Comparison of ENCODE assay signal across 9 cellular contexts in the genomic region with DNA sequence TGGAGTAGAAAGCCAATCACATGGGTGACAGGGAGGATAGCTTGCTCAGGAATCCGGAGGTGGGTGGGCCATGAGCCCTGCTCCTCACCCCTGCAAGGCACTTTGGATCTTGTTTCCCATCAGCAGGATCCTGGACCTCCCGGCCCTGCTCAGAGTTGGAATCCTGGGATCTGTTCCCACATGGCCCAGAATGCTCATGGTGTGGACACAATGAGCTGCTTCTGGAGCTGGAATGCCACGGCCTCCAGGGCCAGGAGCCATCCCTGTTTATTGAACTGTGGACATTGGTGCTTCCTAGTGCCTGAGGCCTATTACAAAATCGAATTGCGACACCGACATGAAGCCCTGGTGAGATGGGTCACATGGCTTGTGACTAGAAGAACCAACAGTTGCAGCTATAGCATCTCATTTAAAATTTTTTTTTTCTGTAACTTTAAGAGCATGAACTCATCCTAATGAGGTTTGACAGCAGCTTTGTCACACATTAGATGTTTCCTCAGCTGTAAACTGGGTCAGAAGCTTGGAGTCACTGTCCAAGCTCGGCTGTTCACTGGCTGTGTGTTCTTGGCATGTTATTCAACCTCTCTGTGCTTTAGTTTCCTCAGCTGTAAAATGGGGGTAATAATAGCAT. TPM values are rescaled to one million over a fixed set of nuclear protein-coding genes. Genes with fewer than 3 reads are reported as not detected.
DNase-seq lines count a peak whose midpoint lies in the region; ATAC-seq and TF ChIP-seq lines count a peak whose summit lies in the region.
"Had no signal": no experiment of that assay in that cellular context is flagged by ENCODE, and none has a peak within 500 bp of the region (broad histone marks: within the 10 kb centered on the region; RNA-seq: fewer than 3 reads in every experiment).

No MANE protein-coding gene starts in this region.

- H3K4me3 ChIP-seq in HEK293 (ENCODE audit: low read depth, low read length) (no peak overlapping the region), suprapubic skin (no peak overlapping the region)

- H3K27ac Mint-ChIP-seq in WTC11 = peak overlapping the region; percentile 96

- DNase-seq in WTC11 (ENCODE audit: low spot score) (no peak), hepatic stellate cell (ENCODE audit: low spot score) (peak; percentile 36), suprapubic skin (ENCODE audit: low spot score in 2 of 2) (peak; percentile 90 to 91)
- no peak for DNase-seq in stimulated activated CD4-positive, alpha-beta T cell treated with anti-CD3 and anti-CD28 coated beads, Interleukin-2, amount 100 ng/mL, for 24 hours
- DNase-seq in activated T-cell treated with anti-CD3 and anti-CD28 coated beads, Interleukin-2, amount 50 U/mL, for 1 hour = no peak

- ATAC-seq in WTC11 = no peak
- no peak for ATAC-seq in GM18868 (IDR thresholded peaks at IDR 0.05; ENCODE audit: unreplicated experiment)
- no peak for ATAC-seq in GM18511 (IDR thresholded peaks at IDR 0.05; ENCODE audit: unreplicated experiment)

- H3K36me3 ChIP-seq in HEK293 (ENCODE audit: control insufficient read depth in 2 of 2, insufficient read depth in 1 of 2, low read length in 2 of 2) (no peaks in the 10 kb centered on the region), suprapubic skin (peaks cover 3% of the 10 kb centered on the region)

- WGBS in suprapubic skin = 51% methylated on average over 7 of the region's 7 CpGs

- TF ChIP-seq EP300 in suprapubic skin (IDR thresholded peaks at IDR 0.05) = no peak

- POLR2A ChIA-PET in HEK293 (lab: Yijun Ruan, JAX) (no interaction called here), WTC11 (lab: Charles Lee) (no interaction called here)

- H3K9me3 ChIP-seq in HEK293 (ENCODE audit: control insufficient read depth, insufficient read depth, low read depth, low read length) (no peaks in the 10 kb centered on the region), suprapubic skin (no peaks in the 10 kb centered on the region)

- H3K36me3 Mint-ChIP-seq in WTC11 = no peaks in the 10 kb centered on the region

- TF ChIP-seq CTCF in HEK293 (tag by site-specific recombination; IDR thresholded peaks at IDR 0.05) (no peak), WTC11 (IDR thresholded peaks at IDR 0.05) (no peak), suprapubic skin (IDR thresholded peaks at IDR 0.05) (no peak)

- H3K4me3 Mint-ChIP-seq in WTC11 = no peak overlapping the region

- H3K4me1 Mint-ChIP-seq in WTC11 = peaks cover 63% of the 10 kb centered on the region

- no peaks in the 10 kb centered on the region for H3K9me3 Mint-ChIP-seq in WTC11

- H3K4me1 ChIP-seq in HEK293 (ENCODE audit: control insufficient read depth, insufficient read depth, low read length) (peaks cover 8% of the 10 kb centered on the region; the same call in 1 of the 2 replicates), suprapubic skin (peaks cover 16% of the 10 kb centered on the region)

- TF ChIP-seq POLR2A in suprapubic skin (IDR thresholded peaks at IDR 0.05) = no peak

- CTCF ChIA-PET in HEK293 (lab: Yijun Ruan, JAX) (interaction anchor here (0.5 to 8.1 kb wide), 12 partner anchors 10 to 145 kb away, joined by 3 to 164 read pairs (median 4); a partner anchor contains a TSS), WTC11 (lab: Charles Lee) (interaction anchor here (0.6 to 7.7 kb wide), 21 partner anchors 11 to 144 kb away, joined by 3 to 97 read pairs (median 6); a partner anchor contains a TSS)

- H3K27me3 ChIP-seq in suprapubic skin = no peaks in the 10 kb centered on the region

- H3K27ac ChIP-seq in HEK293 (ENCODE audit: extremely low read depth, low read depth, low read length) (no peak overlapping the region), suprapubic skin (peak overlapping the region; percentile 34)

- H3K27me3 Mint-ChIP-seq in WTC11 (ENCODE audit: low read depth) = no peaks in the 10 kb centered on the region

TF ChIP-seq in HEK293, 187 proteins besides CTCF, POLR2A, EP300 and RAD21 (continues in another document):
- TF ChIP-seq ZNF785 (tag by site-specific recombination; IDR thresholded peaks at IDR 0.05) = no peak
- TF ChIP-seq, protein P1, sequence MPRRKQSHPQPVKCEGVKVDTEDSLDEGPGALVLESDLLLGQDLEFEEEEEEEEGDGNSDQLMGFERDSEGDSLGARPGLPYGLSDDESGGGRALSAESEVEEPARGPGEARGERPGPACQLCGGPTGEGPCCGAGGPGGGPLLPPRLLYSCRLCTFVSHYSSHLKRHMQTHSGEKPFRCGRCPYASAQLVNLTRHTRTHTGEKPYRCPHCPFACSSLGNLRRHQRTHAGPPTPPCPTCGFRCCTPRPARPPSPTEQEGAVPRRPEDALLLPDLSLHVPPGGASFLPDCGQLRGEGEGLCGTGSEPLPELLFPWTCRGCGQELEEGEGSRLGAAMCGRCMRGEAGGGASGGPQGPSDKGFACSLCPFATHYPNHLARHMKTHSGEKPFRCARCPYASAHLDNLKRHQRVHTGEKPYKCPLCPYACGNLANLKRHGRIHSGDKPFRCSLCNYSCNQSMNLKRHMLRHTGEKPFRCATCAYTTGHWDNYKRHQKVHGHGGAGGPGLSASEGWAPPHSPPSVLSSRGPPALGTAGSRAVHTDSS (tag by site-specific recombination; IDR thresholded peaks at IDR 0.05) = no peak
- TF ChIP-seq, protein P2, sequence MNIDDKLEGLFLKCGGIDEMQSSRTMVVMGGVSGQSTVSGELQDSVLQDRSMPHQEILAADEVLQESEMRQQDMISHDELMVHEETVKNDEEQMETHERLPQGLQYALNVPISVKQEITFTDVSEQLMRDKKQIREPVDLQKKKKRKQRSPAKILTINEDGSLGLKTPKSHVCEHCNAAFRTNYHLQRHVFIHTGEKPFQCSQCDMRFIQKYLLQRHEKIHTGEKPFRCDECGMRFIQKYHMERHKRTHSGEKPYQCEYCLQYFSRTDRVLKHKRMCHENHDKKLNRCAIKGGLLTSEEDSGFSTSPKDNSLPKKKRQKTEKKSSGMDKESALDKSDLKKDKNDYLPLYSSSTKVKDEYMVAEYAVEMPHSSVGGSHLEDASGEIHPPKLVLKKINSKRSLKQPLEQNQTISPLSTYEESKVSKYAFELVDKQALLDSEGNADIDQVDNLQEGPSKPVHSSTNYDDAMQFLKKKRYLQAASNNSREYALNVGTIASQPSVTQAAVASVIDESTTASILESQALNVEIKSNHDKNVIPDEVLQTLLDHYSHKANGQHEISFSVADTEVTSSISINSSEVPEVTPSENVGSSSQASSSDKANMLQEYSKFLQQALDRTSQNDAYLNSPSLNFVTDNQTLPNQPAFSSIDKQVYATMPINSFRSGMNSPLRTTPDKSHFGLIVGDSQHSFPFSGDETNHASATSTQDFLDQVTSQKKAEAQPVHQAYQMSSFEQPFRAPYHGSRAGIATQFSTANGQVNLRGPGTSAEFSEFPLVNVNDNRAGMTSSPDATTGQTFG (tag by site-specific recombination; IDR thresholded peaks at IDR 0.05; ENCODE audit: borderline replicate concordance) = no peak
- TF ChIP-seq ZNF221 (tag by site-specific recombination; IDR thresholded peaks at IDR 0.05; ENCODE audit: borderline replicate concordance) = no peak
- TF ChIP-seq ZNF366 (tag by site-specific recombination; conservative IDR thresholded peaks at IDR 0.05) = no peak

TF ChIP-seq in WTC11, 78 proteins besides CTCF, POLR2A, EP300 and RAD21:
- peak; percentile 54; the same call in 1 of the 2 replicates for TF ChIP-seq GTF2I (CRISPR knock-in tag; conservative IDR thresholded peaks at IDR 0.05)
- peak; percentile 52; the same call in 1 of the 2 replicates for TF ChIP-seq GABPB1 (CRISPR knock-in tag; IDR thresholded peaks at IDR 0.05)
- TF ChIP-seq, protein P3, sequence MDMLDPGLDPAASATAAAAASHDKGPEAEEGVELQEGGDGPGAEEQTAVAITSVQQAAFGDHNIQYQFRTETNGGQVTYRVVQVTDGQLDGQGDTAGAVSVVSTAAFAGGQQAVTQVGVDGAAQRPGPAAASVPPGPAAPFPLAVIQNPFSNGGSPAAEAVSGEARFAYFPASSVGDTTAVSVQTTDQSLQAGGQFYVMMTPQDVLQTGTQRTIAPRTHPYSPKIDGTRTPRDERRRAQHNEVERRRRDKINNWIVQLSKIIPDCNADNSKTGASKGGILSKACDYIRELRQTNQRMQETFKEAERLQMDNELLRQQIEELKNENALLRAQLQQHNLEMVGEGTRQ (CRISPR knock-in tag; IDR thresholded peaks at IDR 0.05) = peak; percentile 38; the same call in 1 of the 2 replicates
- TF ChIP-seq, protein P4, sequence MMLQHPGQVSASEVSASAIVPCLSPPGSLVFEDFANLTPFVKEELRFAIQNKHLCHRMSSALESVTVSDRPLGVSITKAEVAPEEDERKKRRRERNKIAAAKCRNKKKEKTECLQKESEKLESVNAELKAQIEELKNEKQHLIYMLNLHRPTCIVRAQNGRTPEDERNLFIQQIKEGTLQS (CRISPR knock-in tag; conservative IDR thresholded peaks at IDR 0.05) = no peak

RNA-seq across cellular contexts. Expression of a gene that starts 40.4 kb away (rescaled TPM):
- total RNA-seq in WTC11 (2021) (6.5 to 6.7 TPM (median 6.6 TPM) in 3 replicates), suprapubic skin (not detected)
- total RNA-seq: osteocyte had no signal

RNA-seq across cellular contexts. Expression of a gene that starts 57.9 kb away (rescaled TPM):
- 0.35 to 1.2 TPM (median 0.66 TPM) in 3 replicates for total RNA-seq in WTC11 (2021)
- total RNA-seq in suprapubic skin = not detected
- total RNA-seq: osteocyte had no signal

Comparison
In these comparisons a context has a peak if more than half of its experiments do, and no peak if none do; other contexts are left out.
1. DNase-seq: peak in hepatic stellate cell (single experiment) and suprapubic skin (2 of 2); none in WTC11 (single experiment), stimulated activated CD4-positive, alpha-beta T cell treated with anti-CD3 and anti-CD28 coated beads, Interleukin-2, amount 100 ng/mL, for 24 hours (0 of 2) and activated T-cell treated with anti-CD3 and anti-CD28 coated beads, Interleukin-2, amount 50 U/mL, for 1 hour (single experiment).